In genomic region chr9:91160599-91161464, GRCh38 we compare ENCODE assay signal across 13 cellular contexts.
A peak's percentile ranks its signal among the peaks of the same experiment; 100 is the strongest.
DNase-seq lines count a peak whose midpoint lies in the region; ATAC-seq and TF ChIP-seq lines count a peak whose summit lies in the region.
"Had no signal": no experiment of that assay in that cellular context is flagged by ENCODE, and none has a peak within 500 bp of the region (broad histone marks: within the 10 kb centered on the region; RNA-seq: fewer than 3 reads in every experiment).

No MANE protein-coding gene starts in this region.

- H3K4me1 ChIP-seq in Loucy (ENCODE audit: insufficient read depth, low read length, poor library complexity, severe bottlenecking) (peaks cover 83% of the 10 kb centered on the region), testis (no peaks in the 10 kb centered on the region), gastroesophageal sphincter (peaks cover 0 to 13% (median 5%) of the 10 kb centered on the region in 3 donors)

- no peaks in the 10 kb centered on the region for H3K36me3 Mint-ChIP-seq in activated naive CD4-positive, alpha-beta T cell treated with anti-CD3 and anti-CD28 coated beads for 36 hours (ENCODE audit: low read depth)
- H3K36me3 Mint-ChIP-seq in central memory CD8-positive, alpha-beta T cell (ENCODE audit: insufficient read depth): peaks cover 2% of the 10 kb centered on the region
- peaks cover 7 to 17% of the 10 kb centered on the region in 2 donors for H3K36me3 Mint-ChIP-seq in stimulated activated naive B cell treated with anti-CD40 and anti-IgM and Interleukin-4, amounts not matched to agents 10 μg/mL and 1 μg/mL and 100 μg/mL, for 72 hours

- H3K4me2 ChIP-seq in Loucy (ENCODE audit: low read depth, low read length, poor library complexity, severe bottlenecking): peak overlapping the region; percentile 81

- ATAC-seq in central memory CD8-positive, alpha-beta T cell (replicated peaks; ENCODE audit: extremely low read depth, poor library complexity, severe bottlenecking): no peak
- ATAC-seq in stimulated activated naive B cell treated with anti-CD40 and anti-IgM and Interleukin-4, amounts not matched to agents 10 μg/mL and 1 μg/mL and 100 μg/mL, for 72 hours (replicated peaks): no peak
- no peak for ATAC-seq in gastroesophageal sphincter

- TF ChIP-seq EP300 in gastroesophageal sphincter (IDR thresholded peaks at IDR 0.05): no peak

- H3K9me3 ChIP-seq in Loucy (ENCODE audit: insufficient read depth, low read depth, low read length): no peaks in the 10 kb centered on the region
- H3K9me3 ChIP-seq in testis: no peaks in the 10 kb centered on the region
- H3K9me3 ChIP-seq in gastroesophageal sphincter: no peaks in the 10 kb centered on the region
- H3K9me3 ChIP-seq: MG63 had no signal

- intact Hi-C loops in activated naive CD4-positive, alpha-beta T cell treated with anti-CD3 and anti-CD28 coated beads for 36 hours (cut with micrococcal nuclease): no loop called here
- intact Hi-C loops in testis (cut with DNase I; ENCODE audit: low total_unique reads): no loop called here

- no peak for TF ChIP-seq CTCF in Loucy (conservative IDR thresholded peaks at IDR 0.05; ENCODE audit: low read length)
- TF ChIP-seq CTCF in testis (IDR thresholded peaks at IDR 0.05): no peak
- TF ChIP-seq CTCF in gastroesophageal sphincter (IDR thresholded peaks at IDR 0.05): no peak
- TF ChIP-seq CTCF in GM10266 (IDR thresholded peaks at IDR 0.05; ENCODE audit: control insufficient read depth, insufficient read depth, low read depth, missing control alignments): no peak

- peaks cover 16% of the 10 kb centered on the region for H3F3A ChIP-seq in Loucy (ENCODE audit: low read depth)

- H3K9me3 Mint-ChIP-seq in activated naive CD4-positive, alpha-beta T cell treated with anti-CD3 and anti-CD28 coated beads for 36 hours: no peaks in the 10 kb centered on the region
- H3K9me3 Mint-ChIP-seq in central memory CD8-positive, alpha-beta T cell: no peaks in the 10 kb centered on the region
- no peaks in the 10 kb centered on the region for H3K9me3 Mint-ChIP-seq in stimulated activated naive B cell treated with anti-CD40 and anti-IgM and Interleukin-4, amounts not matched to agents 10 μg/mL and 1 μg/mL and 100 μg/mL, for 72 hours

- peak overlapping the region; percentile 65 for H3K4me3 ChIP-seq in Loucy (ENCODE audit: low read length, poor library complexity, severe bottlenecking)
- H3K4me3 ChIP-seq in testis: peak overlapping the region in 1 of 2 donors; percentile 52
- no peak overlapping the region for H3K4me3 ChIP-seq in gastroesophageal sphincter
- H3K4me3 ChIP-seq: MG63 had no signal

- TF ChIP-seq POLR2A in testis (IDR thresholded peaks at IDR 0.05) (no peak), gastroesophageal sphincter (IDR thresholded peaks at IDR 0.05) (no peak)

- peak overlapping the region; percentile 84 for H3K9ac ChIP-seq in Loucy (ENCODE audit: low read depth, low read length, poor library complexity, severe bottlenecking)

- peaks cover 9% of the 10 kb centered on the region for H3K27me3 Mint-ChIP-seq in activated naive CD4-positive, alpha-beta T cell treated with anti-CD3 and anti-CD28 coated beads for 36 hours (ENCODE audit: low read depth)
- H3K27me3 Mint-ChIP-seq in central memory CD8-positive, alpha-beta T cell: no peaks in the 10 kb centered on the region
- H3K27me3 Mint-ChIP-seq in stimulated activated naive B cell treated with anti-CD40 and anti-IgM and Interleukin-4, amounts not matched to agents 10 μg/mL and 1 μg/mL and 100 μg/mL, for 72 hours: no peaks in the 10 kb centered on the region

- H3K9me2 ChIP-seq in Loucy (replicated peaks; ENCODE audit: low read depth, low read length): no peaks in the 10 kb centered on the region

- CTCF ChIA-PET in activated naive CD4-positive, alpha-beta T cell treated with anti-CD3 and anti-CD28 coated beads for 36 hours (lab: Charles Lee): no interaction called here

- DNase-seq in activated naive CD4-positive, alpha-beta T cell treated with anti-CD3 and anti-CD28 coated beads for 36 hours: no peak
- no peak for DNase-seq in activated naive CD4-positive, alpha-beta T cell treated with anti-CD3 and anti-CD28 coated beads, Interleukin-2, amount 50 U/mL, for 16 hours
- DNase-seq in central memory CD8-positive, alpha-beta T cell (ENCODE audit: low spot score in 2 of 2): peak in 1 of 2 donors; percentile 9
- no peak for DNase-seq in stimulated activated naive B cell treated with anti-CD40 and anti-IgM and Interleukin-4, amounts not matched to agents 10 μg/mL and 1 μg/mL and 100 μg/mL, for 72 hours
- DNase-seq in testis (no peak), GM10266 (ENCODE audit: extremely low spot score) (no peak)
- DNase-seq: kidney glomerular epithelial cell, MG63, NCI-H1694, NCI-H345, Right ventricle myocardium superior had no signal

- peak overlapping the region; percentile 24 for H3K27ac Mint-ChIP-seq in activated naive CD4-positive, alpha-beta T cell treated with anti-CD3 and anti-CD28 coated beads for 36 hours
- peak overlapping the region; percentile 46 for H3K27ac Mint-ChIP-seq in central memory CD8-positive, alpha-beta T cell (ENCODE audit: low read depth)
- H3K27ac Mint-ChIP-seq in stimulated activated naive B cell treated with anti-CD40 and anti-IgM and Interleukin-4, amounts not matched to agents 10 μg/mL and 1 μg/mL and 100 μg/mL, for 72 hours: peak overlapping the region; percentile 96

- H3K4me1 Mint-ChIP-seq in activated naive CD4-positive, alpha-beta T cell treated with anti-CD3 and anti-CD28 coated beads for 36 hours (ENCODE audit: low read depth): peaks cover 37% of the 10 kb centered on the region
- H3K4me1 Mint-ChIP-seq in central memory CD8-positive, alpha-beta T cell: peaks cover 53% of the 10 kb centered on the region
- peaks cover 43 to 76% of the 10 kb centered on the region in 2 donors for H3K4me1 Mint-ChIP-seq in stimulated activated naive B cell treated with anti-CD40 and anti-IgM and Interleukin-4, amounts not matched to agents 10 μg/mL and 1 μg/mL and 100 μg/mL, for 72 hours

- no peaks in the 10 kb centered on the region for H4K20me1 ChIP-seq in Loucy (ENCODE audit: insufficient read depth, low read length, poor library complexity, severe bottlenecking)

- H3K27me3 ChIP-seq in Loucy (ENCODE audit: insufficient read depth, low read length, poor library complexity, severe bottlenecking) (no peaks in the 10 kb centered on the region), testis (no peaks in the 10 kb centered on the region), gastroesophageal sphincter (no peaks in the 10 kb centered on the region)
- H3K27me3 ChIP-seq: MG63 had no signal

- H2AFZ ChIP-seq in Loucy (ENCODE audit: low read length): no peak overlapping the region

- no peak overlapping the region for H3K4me3 Mint-ChIP-seq in activated naive CD4-positive, alpha-beta T cell treated with anti-CD3 and anti-CD28 coated beads for 36 hours
- H3K4me3 Mint-ChIP-seq in central memory CD8-positive, alpha-beta T cell: peak overlapping the region; percentile 18
- H3K4me3 Mint-ChIP-seq in stimulated activated naive B cell treated with anti-CD40 and anti-IgM and Interleukin-4, amounts not matched to agents 10 μg/mL and 1 μg/mL and 100 μg/mL, for 72 hours: peak overlapping the region in 1 of 2 donors; percentile 10

- WGBS in testis, 2 donors: 56 to 73% methylated on average over 9 to 31 of the region's 31 CpGs
- 97 to 100% methylated on average over 5 to 6 of the region's 31 CpGs for WGBS in gastroesophageal sphincter (ENCODE audit: low coverage in 1 of 2), 2 donors

- H3K79me2 ChIP-seq in Loucy (ENCODE audit: insufficient read depth, low read length): peaks cover 24% of the 10 kb centered on the region; the same call in 1 of the 2 replicates

- H3K27ac ChIP-seq in testis: peak overlapping the region in 1 of 2 donors; percentile 50
- peak overlapping the region in 1 of 4 donors; percentile 72 for H3K27ac ChIP-seq in gastroesophageal sphincter

- no peaks in the 10 kb centered on the region for H3K36me3 ChIP-seq in Loucy (ENCODE audit: insufficient read depth, low read length)
- no peaks in the 10 kb centered on the region for H3K36me3 ChIP-seq in testis (ENCODE audit: low read depth, missing control alignments)
- H3K36me3 ChIP-seq in gastroesophageal sphincter: no peaks in the 10 kb centered on the region
- H3K36me3 ChIP-seq: MG63 had no signal

Comparison
In these comparisons a context has a peak if more than half of its experiments do, and no peak if none do; other contexts are left out.
1. H3K27ac Mint-ChIP-seq: peak in every context shown above with its lines; median percentile 96 in stimulated activated naive B cell treated with anti-CD40 and anti-IgM and Interleukin-4, amounts not matched to agents 10 μg/mL and 1 μg/mL and 100 μg/mL, for 72 hours; 46 in central memory CD8-positive, alpha-beta T cell; 24 in activated naive CD4-positive, alpha-beta T cell treated with anti-CD3 and anti-CD28 coated beads for 36 hours.